Comparison of ENCODE assay signal across 8 cellular contexts in genomic region chr1:202810615-202811295, GRCh38. TPM values are rescaled to one million over a fixed set of nuclear protein-coding genes. Genes with fewer than 3 reads are reported as not detected.
DNase-seq lines count a peak whose midpoint lies in the region; ATAC-seq and TF ChIP-seq lines count a peak whose summit lies in the region.

TSS of gene PCAT6 (plus strand) at chr1:202810954.

- no peaks in the 10 kb centered on the region for H3K27me3 ChIP-seq in kidney epithelial cell (ENCODE audit: control insufficient read depth, insufficient read depth, low read length)

- H3K4me3 ChIP-seq in kidney epithelial cell (ENCODE audit: low read depth, low read length): peak within 1 kb of the TSS; percentile 72

- peak; percentile 97 for DNase-seq in AG08396 (ENCODE audit: low spot score)
- DNase-seq in NCI-H446 (lab: John Stamatoyannopoulos, UW): peak; percentile 89 to 96
- DNase-seq in activated CD4-positive, alpha-beta T cell treated with anti-CD3 and anti-CD28 coated beads for 1 hour: peak; percentile 79
- peak; percentile 97 for DNase-seq in cerebellum (ENCODE audit: low spot score)
- peak; percentile 67 for DNase-seq in kidney epithelial cell (ENCODE audit: low read depth)
- peak; percentile 71 to 76 for DNase-seq in stimulated activated CD4-positive, alpha-beta T cell treated with anti-CD3 and anti-CD28 coated beads, Interleukin-15, amount 100 ng/mL, for 1 hour (ENCODE audit: low read depth in 1 of 2, low spot score in 1 of 2)

- TF ChIP-seq CTCF in kidney epithelial cell (IDR thresholded peaks at IDR 0.05; ENCODE audit: insufficient read depth, low read length, poor library complexity, severe bottlenecking): no peak

- no peaks in the 10 kb centered on the region for H3K36me3 ChIP-seq in kidney epithelial cell (ENCODE audit: control insufficient read depth, insufficient read depth, low read length)

- ATAC-seq in GM19023 (IDR thresholded peaks at IDR 0.05; ENCODE audit: unreplicated experiment): peak; percentile 80
- peak; percentile 66 for ATAC-seq in HG03196 (IDR thresholded peaks at IDR 0.05; ENCODE audit: unreplicated experiment)

RNA-seq across cellular contexts. Expression of gene PCAT6, which starts in this region (rescaled TPM):
- total RNA-seq in cerebellum (not detected), kidney epithelial cell (0.48 TPM in 1 of 2 replicates, not detected in the other)

Comparison
In these comparisons a context has a peak if more than half of its experiments do, and no peak if none do; other contexts are left out.
1. Peak in every context shown above with its lines: DNase-seq, ATAC-seq and H3K4me3 ChIP-seq.
2. Peak in DNase-seq in cerebellum; RNA of the gene not detected or under 1 TPM.
3. Peak in DNase-seq and H3K4me3 ChIP-seq in kidney epithelial cell; RNA of the gene not detected or under 1 TPM.